13 cellular contexts compared by ENCODE assay signal in the genomic region with DNA sequence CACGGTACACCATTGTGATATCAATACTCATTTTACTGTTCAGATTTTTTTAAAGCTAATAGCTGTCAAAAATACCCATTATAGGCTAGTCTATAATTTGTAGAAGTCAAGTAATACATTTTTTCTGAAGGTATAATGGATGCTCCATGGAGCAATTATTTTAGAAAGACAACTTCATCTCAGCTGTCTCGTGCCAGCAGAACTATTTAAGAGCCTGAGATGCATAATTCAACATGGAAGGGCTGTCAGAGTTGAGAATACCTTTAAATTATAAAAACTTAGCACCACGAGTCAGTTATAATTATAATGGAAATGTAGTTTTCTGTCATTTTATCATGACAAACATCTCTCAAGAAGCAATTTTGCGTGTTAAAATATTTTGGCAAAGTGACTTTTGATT.
"Had no signal": no experiment of that assay in that cellular context is flagged by ENCODE, and none has a peak within 500 bp of the region (broad histone marks: within the 10 kb centered on the region; RNA-seq: fewer than 3 reads in every experiment).

No MANE protein-coding gene starts in this region.

- H3K36me3 ChIP-seq: colonic mucosa, esophagus muscularis mucosa, esophagus squamous epithelium, gastrocnemius medialis, gastroesophageal sphincter, heart left ventricle, heart right ventricle had no signal

- H3K27ac ChIP-seq: colonic mucosa, coronary artery, dorsolateral prefrontal cortex, epithelial cell of prostate, esophagus muscularis mucosa, esophagus squamous epithelium, foreskin keratinocyte, gastrocnemius medialis, gastroesophageal sphincter, heart left ventricle, heart right ventricle had no signal

- H3K9me3 ChIP-seq: colonic mucosa, esophagus muscularis mucosa, esophagus squamous epithelium, gastrocnemius medialis, gastroesophageal sphincter, heart left ventricle, heart right ventricle had no signal

- H3K27me3 ChIP-seq: colonic mucosa, esophagus muscularis mucosa, esophagus squamous epithelium, foreskin keratinocyte, gastrocnemius medialis, gastroesophageal sphincter, heart left ventricle, heart right ventricle had no signal

- H3K4me3 ChIP-seq: colonic mucosa, coronary artery, dorsolateral prefrontal cortex, esophagus muscularis mucosa, esophagus squamous epithelium, gastrocnemius medialis, gastroesophageal sphincter, heart left ventricle, heart right ventricle had no signal

- ATAC-seq: effector memory CD8-positive, alpha-beta T cell; esophagus mucosa; foreskin keratinocyte; gastrocnemius medialis; gastroesophageal sphincter; heart left ventricle; heart right ventricle had no signal
